20 cellular contexts compared by ENCODE assay signal in the genomic region with DNA sequence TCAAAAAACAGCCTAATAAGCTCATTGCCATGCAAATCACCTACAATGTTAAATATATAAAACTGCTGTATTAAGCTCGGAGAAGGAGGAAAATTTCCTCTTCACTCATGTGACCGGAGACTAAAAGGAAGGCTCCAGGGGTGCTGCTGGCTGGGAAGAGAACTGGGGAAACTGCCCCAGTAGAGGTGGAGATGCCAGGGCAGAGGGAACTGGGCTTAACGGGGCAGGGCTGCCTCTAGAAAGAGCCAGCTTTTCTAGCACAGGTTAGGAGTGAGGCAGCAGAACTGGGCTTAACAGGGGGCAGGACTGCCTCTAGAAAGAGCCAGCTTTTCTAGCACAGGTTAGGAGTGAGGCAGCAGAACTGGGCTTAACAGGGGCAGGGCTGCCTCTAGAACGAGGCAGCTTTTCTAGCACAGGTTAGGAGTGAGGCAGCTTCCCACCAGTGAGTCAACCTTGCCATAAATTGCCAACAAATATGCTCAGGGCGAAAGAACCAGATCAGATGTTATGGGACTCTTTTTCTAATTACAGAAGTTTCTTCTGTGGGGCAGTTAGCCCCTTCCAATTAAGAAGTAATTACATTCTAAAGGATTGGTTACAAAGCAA.
A peak's percentile ranks its signal among the peaks of the same experiment; 100 is the strongest.
DNase-seq lines count a peak whose midpoint lies in the region; ATAC-seq, FAIRE-seq and TF ChIP-seq lines count a peak whose summit lies in the region.
"Had no signal": no experiment of that assay in that cellular context is flagged by ENCODE, and none has a peak within 500 bp of the region (broad histone marks: within the 10 kb centered on the region; RNA-seq: fewer than 3 reads in every experiment).

No MANE protein-coding gene starts in this region.

- H2BK5ac ChIP-seq in mesenchymal stem cell (ENCODE audit: low read depth, low read length, poor library complexity, severe bottlenecking), result no peak overlapping the region

- DNase-seq in HCT116 (ENCODE audit: low read depth, low spot score), result no peak
- no peak for DNase-seq in mesenchymal stem cell
- no peak for DNase-seq in stimulated activated effector memory CD8-positive, alpha-beta T cell treated with anti-CD3 and anti-CD28 coated beads, Interleukin-12 subunit alpha, Interleukin-12 subunit beta, amount 100 ng/mL, for 72 hours (ENCODE audit: low spot score in 2 of 2)
- DNase-seq in RCC 7860 (ENCODE audit: low spot score), result no peak
- DNase-seq: BE2C; MG63; NCI-H1417; NCI-H1694 treated with DMSO at 0.1 percent for 48 hours; NCI-H510A; NCI-H748 treated with DMSO at 0.1 percent for 48 hours; NK-92 treated with Interleukin-12 subunit alpha and Interleukin-12 subunit beta, amount 100 ng/mL, for 24 hours had no signal

- H3K79me2 ChIP-seq in HCT116 (ENCODE audit: insufficient read depth, low read length), result no peaks in the 10 kb centered on the region

- TF ChIP-seq CTCF in HCT116 (IDR thresholded peaks at IDR 0.05 in 2 of 3, conservative IDR thresholded peaks at IDR 0.05 in 1 of 3; ENCODE audit: borderline replicate concordance in 1 of 3, insufficient read depth in 1 of 3, low read depth in 2 of 3, low read length in 2 of 3) (no peak), brain (conservative IDR thresholded peaks at IDR 0.05) (no peak)

- no peak overlapping the region for H3K23ac ChIP-seq in mesenchymal stem cell (ENCODE audit: low read length in 2 of 2)

- H4K91ac ChIP-seq in mesenchymal stem cell (ENCODE audit: low read length), result no peak overlapping the region

- no peaks in the 10 kb centered on the region for H3K9me3 ChIP-seq in HCT116 (ENCODE audit: control insufficient read depth in 1 of 2, insufficient read depth in 1 of 2, low read depth in 1 of 2, low read length in 2 of 2)
- no peaks in the 10 kb centered on the region for H3K9me3 ChIP-seq in mesenchymal stem cell (ENCODE audit: control insufficient read depth, low read length)
- H3K9me3 ChIP-seq: A549, BE2C, HAP-1, MG63, SJSA1 had no signal

- H3K27me3 Mint-ChIP-seq in brain, result peaks cover 2% of the 10 kb centered on the region
- H3K27me3 Mint-ChIP-seq: IgD-negative memory B cell had no signal

- no peak overlapping the region for H3K14ac ChIP-seq in mesenchymal stem cell (ENCODE audit: low read length in 2 of 2)

- BruUV-seq in HCT116 (replicated peaks; lab: Mats Ljungman, UMichigan), result no TSS peak

- H3K9ac ChIP-seq in HCT116 (ENCODE audit: low read length) (no peak overlapping the region), mesenchymal stem cell (ENCODE audit: low read length) (no peak overlapping the region)

- no peak overlapping the region for H2AK5ac ChIP-seq in mesenchymal stem cell (ENCODE audit: low read length, severe bottlenecking)

- H3K27me3 ChIP-seq in HCT116 (ENCODE audit: insufficient read depth, low read length), result no peaks in the 10 kb centered on the region
- H3K27me3 ChIP-seq in mesenchymal stem cell (ENCODE audit: control insufficient read depth in 1 of 2, insufficient read depth in 1 of 2, low read length in 2 of 2), result no peaks in the 10 kb centered on the region
- H3K27me3 ChIP-seq: BE2C, MG63, SJSA1 had no signal

- no peak overlapping the region for H4K8ac ChIP-seq in mesenchymal stem cell (ENCODE audit: low read length)

- RAD21 ChIA-PET in HCT116 (lab: Charles Lee; ENCODE audit: low non-redundant PET in 1 of 2, low total read pairs in 2 of 2, uncharacterized antibody in 2 of 2, unreplicated experiment in 2 of 2), result no interaction called here

- CTCF ChIA-PET in HCT116 (lab: Charles Lee), result interaction anchor here (1.4 kb wide), 1 partner anchor 9 kb away, joined by 4 read pairs; no protein-coding TSS in a partner anchor

- H3K9me2 ChIP-seq in HCT116 (ENCODE audit: insufficient read depth), result no peaks in the 10 kb centered on the region

- peak overlapping the region in 1 of 2 experiments; percentile 65 for H2BK12ac ChIP-seq in mesenchymal stem cell (ENCODE audit: low read length in 2 of 2)

- no peak overlapping the region for H2BK15ac ChIP-seq in mesenchymal stem cell (ENCODE audit: low read depth, poor library complexity, severe bottlenecking)

- H3K9me3 Mint-ChIP-seq in brain, result no peaks in the 10 kb centered on the region
- H3K9me3 Mint-ChIP-seq in stimulated activated effector memory CD8-positive, alpha-beta T cell treated with anti-CD3 and anti-CD28 coated beads, Interleukin-12 subunit alpha, Interleukin-12 subunit beta, amount 100 ng/mL, for 72 hours, result no peaks in the 10 kb centered on the region
- H3K9me3 Mint-ChIP-seq: IgD-negative memory B cell had no signal

- H4K20me1 ChIP-seq in HCT116 (ENCODE audit: insufficient read depth), result peaks cover 4% of the 10 kb centered on the region; the same call in 1 of the 2 replicates

- H3K18ac ChIP-seq in mesenchymal stem cell (ENCODE audit: low read depth in 1 of 2, low read length in 2 of 2), result peak overlapping the region; percentile 18 to 43

- POLR2A ChIA-PET in HCT116 (lab: Charles Lee), result no interaction called here

- no peak for FAIRE-seq in RCC 7860 (lab: Jason Lieb, UNC)
- FAIRE-seq: A549, D721Med had no signal

- no peak for TF ChIP-seq RAD21 in HCT116 (IDR thresholded peaks at IDR 0.05; ENCODE audit: low read depth)

- H3K27ac ChIP-seq in HCT116 (ENCODE audit: low read depth, low read length), result no peak overlapping the region
- no peak overlapping the region for H3K27ac ChIP-seq in mesenchymal stem cell (ENCODE audit: low read length, poor library complexity, severe bottlenecking)
- H3K27ac ChIP-seq: A549 had no signal

- H3K27ac Mint-ChIP-seq in brain, result peak overlapping the region in 4 of 5 experiments; percentile 66 to 92 (median 74)
- peak overlapping the region; percentile 38 for H3K27ac Mint-ChIP-seq in stimulated activated effector memory CD8-positive, alpha-beta T cell treated with anti-CD3 and anti-CD28 coated beads, Interleukin-12 subunit alpha, Interleukin-12 subunit beta, amount 100 ng/mL, for 72 hours
- H3K27ac Mint-ChIP-seq: IgD-negative memory B cell had no signal

- intact Hi-C loops in HCT116 (cut with micrococcal nuclease), result no loop called here

- ATAC-seq in HCT116 (peak; percentile 17; the same call in 1 of the 2 replicates), HG03442 (IDR thresholded peaks at IDR 0.05; ENCODE audit: unreplicated experiment) (no peak), HG03460 (IDR thresholded peaks at IDR 0.05; ENCODE audit: unreplicated experiment) (no peak)
- no peak for ATAC-seq in stimulated activated effector memory CD8-positive, alpha-beta T cell treated with anti-CD3 and anti-CD28 coated beads, Interleukin-12 subunit alpha, Interleukin-12 subunit beta, amount 100 ng/mL, for 72 hours
- ATAC-seq: A549, Panc1 had no signal

- H3K4me3 ChIP-seq in HCT116 (replicated peaks in 1 of 2; ENCODE audit: low read depth in 1 of 2, low read length in 2 of 2) (no peak overlapping the region), mesenchymal stem cell (ENCODE audit: insufficient read depth in 1 of 2, low read depth in 1 of 2, low read length in 2 of 2) (no peak overlapping the region)
- H3K4me3 ChIP-seq: A549, HAP-1, MG63, SJSA1 had no signal

- TF ChIP-seq POLR2A in HCT116 (IDR thresholded peaks at IDR 0.05; ENCODE audit: borderline replicate concordance, extremely low read depth, insufficient read depth, insufficient read length), result no peak

- H3K79me1 ChIP-seq in mesenchymal stem cell (replicated peaks; ENCODE audit: low read length, poor library complexity, severe bottlenecking), result peaks cover 8% of the 10 kb centered on the region

- no peak overlapping the region for H3K4me2 ChIP-seq in HCT116 (ENCODE audit: low read length)
- H3K4me2 ChIP-seq in mesenchymal stem cell (ENCODE audit: low read length, poor library complexity, severe bottlenecking), result no peak overlapping the region
- H3K4me2 ChIP-seq: A549 had no signal

- peaks cover 50% of the 10 kb centered on the region for H3K4me1 Mint-ChIP-seq in brain
- H3K4me1 Mint-ChIP-seq in stimulated activated effector memory CD8-positive, alpha-beta T cell treated with anti-CD3 and anti-CD28 coated beads, Interleukin-12 subunit alpha, Interleukin-12 subunit beta, amount 100 ng/mL, for 72 hours, result no peaks in the 10 kb centered on the region
- H3K4me1 Mint-ChIP-seq: IgD-negative memory B cell had no signal

- WGBS in mesenchymal stem cell, result 90% methylated on average over 4 of the region's 5 CpGs

- no peak overlapping the region for H2AFZ ChIP-seq in HCT116 (ENCODE audit: low read depth, low read length, poor library complexity, severe bottlenecking)
- no peak overlapping the region for H2AFZ ChIP-seq in mesenchymal stem cell (ENCODE audit: low read depth, low read length)

- H3K4me3 Mint-ChIP-seq in brain, result peak overlapping the region in 2 of 5 experiments; percentile 32 to 40
- H3K4me3 Mint-ChIP-seq in stimulated activated effector memory CD8-positive, alpha-beta T cell treated with anti-CD3 and anti-CD28 coated beads, Interleukin-12 subunit alpha, Interleukin-12 subunit beta, amount 100 ng/mL, for 72 hours, result no peak overlapping the region
- H3K4me3 Mint-ChIP-seq: IgD-negative memory B cell had no signal

- no peak overlapping the region for H2BK120ac ChIP-seq in mesenchymal stem cell (ENCODE audit: low read depth, low read length)

- H3K4me1 ChIP-seq in HCT116 (ENCODE audit: control insufficient read depth in 1 of 2, insufficient read depth in 2 of 2, low read length in 2 of 2) (peaks cover 8 to 15% of the 10 kb centered on the region in 2 experiments), mesenchymal stem cell (ENCODE audit: control insufficient read depth, insufficient read depth, low read depth, low read length) (peaks cover 2% of the 10 kb centered on the region)

- peak overlapping the region in 1 of 2 experiments; percentile 11 for H3K4ac ChIP-seq in mesenchymal stem cell (ENCODE audit: low read depth in 1 of 2, low read length in 2 of 2)

- no peaks in the 10 kb centered on the region for H3K36me3 Mint-ChIP-seq in brain
- H3K36me3 Mint-ChIP-seq in stimulated activated effector memory CD8-positive, alpha-beta T cell treated with anti-CD3 and anti-CD28 coated beads, Interleukin-12 subunit alpha, Interleukin-12 subunit beta, amount 100 ng/mL, for 72 hours, result no peaks in the 10 kb centered on the region

- H3K36me3 ChIP-seq in HCT116 (ENCODE audit: control insufficient read depth in 1 of 2, insufficient read depth in 2 of 2, low read length in 2 of 2) (no peaks in the 10 kb centered on the region), mesenchymal stem cell (ENCODE audit: control insufficient read depth in 1 of 2, insufficient read depth in 2 of 2, low read depth in 1 of 2, low read length in 2 of 2) (no peaks in the 10 kb centered on the region)
- H3K36me3 ChIP-seq: BE2C, HAP-1, MG63, SJSA1 had no signal
